20 cellular contexts compared by ENCODE assay signal in the genomic region with DNA sequence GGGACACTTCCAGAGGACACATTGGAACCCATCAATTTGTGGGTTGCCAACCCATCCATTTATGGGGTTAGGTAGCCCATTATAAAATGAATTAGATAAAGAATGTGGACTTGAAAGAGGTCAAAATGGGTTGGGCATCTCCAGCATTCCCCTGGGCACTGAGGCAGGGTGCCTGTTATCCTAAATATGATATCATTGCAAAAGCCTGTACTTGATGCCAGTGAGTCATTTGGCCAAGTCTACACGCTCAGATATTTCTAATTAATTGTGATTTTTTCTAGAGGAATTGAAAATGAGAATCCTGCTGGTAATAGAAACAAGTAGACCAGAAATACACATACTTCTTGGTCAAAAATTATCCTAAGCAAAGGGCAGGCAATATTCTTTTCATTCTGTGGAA. TPM values are rescaled to one million over a fixed set of nuclear protein-coding genes. Genes with fewer than 3 reads are reported as not detected.
DNase-seq lines count a peak whose midpoint lies in the region; ATAC-seq and TF ChIP-seq lines count a peak whose summit lies in the region.
"Had no signal": no experiment of that assay in that cellular context is flagged by ENCODE, and none has a peak within 500 bp of the region (broad histone marks: within the 10 kb centered on the region; RNA-seq: fewer than 3 reads in every experiment).

No MANE protein-coding gene starts in this region.

- H3K27ac ChIP-seq in esophagus squamous epithelium (peak overlapping the region in 3 of 4 donors; percentile 41 to 74 (median 53)), osteoblast (ENCODE audit: low read depth, low read length) (peak overlapping the region; percentile 80)
- H3K27ac ChIP-seq: colonic mucosa, VCaP had no signal

- DNase-seq in EH (ENCODE audit: low read depth) (peak; percentile 73), esophagus squamous epithelium (lab: John Stamatoyannopoulos, UW) (no peak), osteoblast (ENCODE audit: insufficient read length, low spot score, missing footprints) (peak; percentile 81), NCI-H2029 (lab: John Stamatoyannopoulos, UW) (no peak), T-cell (no peak), DMS79 (lab: John Stamatoyannopoulos, UW) (no peak)
- DNase-seq in activated CD4-positive, alpha-beta memory T cell treated with anti-CD3 and anti-CD28 coated beads, Interleukin-2, amount 10 ng/mL, durations not matched to agents 7 days and 5 days, result no peak
- DNase-seq: colonic mucosa; heart left ventricle; NCI-H1436; NK-92 treated with Interleukin-12 subunit alpha and Interleukin-12 subunit beta, amount 100 ng/mL, for 24 hours; retina had no signal

- no peaks in the 10 kb centered on the region for H3K9me3 Mint-ChIP-seq in activated CD4-positive, alpha-beta memory T cell treated with anti-CD3 and anti-CD28 coated beads, Interleukin-2, amount 10 ng/mL, durations not matched to agents 7 days and 5 days
- no peaks in the 10 kb centered on the region for H3K9me3 Mint-ChIP-seq in T-cell
- H3K9me3 Mint-ChIP-seq: activated T-helper 1 cell treated with anti-CD3 and anti-CD28 coated beads, Interleukin-12 subunit alpha, Interleukin-12 subunit beta, Interleukin-2, Interleukin-4 antibody, amounts not matched to agents 30 ng/mL and 10 ng/mL and 1 ng/mL, durations not matched to agents 14 hours and 24 hours and 36 hours; memory B cell; nephron; stimulated activated naive CD8-positive, alpha-beta T cell treated with anti-CD3 and anti-CD28 coated beads, Interleukin-15, Interleukin-2, amounts not matched to agents 100 ng/mL and 50 ng/mL, for 24 hours had no signal

- no peaks in the 10 kb centered on the region for H3K9me3 ChIP-seq in esophagus squamous epithelium
- H3K9me3 ChIP-seq in osteoblast (ENCODE audit: low read depth, low read length), result no peaks in the 10 kb centered on the region
- H3K9me3 ChIP-seq: colonic mucosa, heart left ventricle had no signal

- peak overlapping the region; percentile 40 for H3K4me2 ChIP-seq in osteoblast (ENCODE audit: insufficient read depth, low read length)

- intact Hi-C loops in esophagus squamous epithelium (cut with DNase I), result no loop called here

- TF ChIP-seq CTCF in esophagus squamous epithelium (IDR thresholded peaks at IDR 0.05), result no peak
- no peak for TF ChIP-seq CTCF in osteoblast (IDR thresholded peaks at IDR 0.05; ENCODE audit: extremely low read depth, low read depth, low read length)

- no peaks in the 10 kb centered on the region for H3K27me3 Mint-ChIP-seq in activated CD4-positive, alpha-beta memory T cell treated with anti-CD3 and anti-CD28 coated beads, Interleukin-2, amount 10 ng/mL, durations not matched to agents 7 days and 5 days
- H3K27me3 Mint-ChIP-seq in T-cell, result no peaks in the 10 kb centered on the region
- H3K27me3 Mint-ChIP-seq: memory B cell; stimulated activated naive CD8-positive, alpha-beta T cell treated with anti-CD3 and anti-CD28 coated beads, Interleukin-15, Interleukin-2, amounts not matched to agents 100 ng/mL and 50 ng/mL, for 24 hours had no signal

- CTCF ChIA-PET in activated CD4-positive, alpha-beta memory T cell treated with anti-CD3 and anti-CD28 coated beads, Interleukin-2, amount 10 ng/mL, durations not matched to agents 7 days and 5 days (lab: Charles Lee), result no interaction called here
- CTCF ChIA-PET in T-cell (lab: Charles Lee), result no interaction called here

- peaks cover 8 to 53% (median 11%) of the 10 kb centered on the region in 3 donors for H3K36me3 ChIP-seq in esophagus squamous epithelium
- H3K36me3 ChIP-seq in osteoblast (ENCODE audit: insufficient read depth, low read length), result peaks cover 34% of the 10 kb centered on the region

- 27 to 33% methylated on average over 1 of the region's 1 CpG for WGBS in esophagus squamous epithelium, 2 donors

- H3K4me1 ChIP-seq in esophagus squamous epithelium (peaks cover 0 to 58% (median 41%) of the 10 kb centered on the region in 3 donors), osteoblast (ENCODE audit: insufficient read depth, low read length) (peaks cover 49% of the 10 kb centered on the region)

- TF ChIP-seq POLR2A in esophagus squamous epithelium (IDR thresholded peaks at IDR 0.05), result no peak

- peaks cover 6% of the 10 kb centered on the region for H4K20me1 ChIP-seq in osteoblast (ENCODE audit: insufficient read depth, low read length)

- POLR2A ChIA-PET in activated CD4-positive, alpha-beta memory T cell treated with anti-CD3 and anti-CD28 coated beads, Interleukin-2, amount 10 ng/mL, durations not matched to agents 7 days and 5 days (lab: Charles Lee), result no interaction called here
- POLR2A ChIA-PET in T-cell (lab: Charles Lee), result no interaction called here

- no peaks in the 10 kb centered on the region for H3K4me1 Mint-ChIP-seq in activated CD4-positive, alpha-beta memory T cell treated with anti-CD3 and anti-CD28 coated beads, Interleukin-2, amount 10 ng/mL, durations not matched to agents 7 days and 5 days
- H3K4me1 Mint-ChIP-seq in T-cell, result peaks cover 24 to 33% (median 30%) of the 10 kb centered on the region in 3 donors

- H3K79me2 ChIP-seq in osteoblast (ENCODE audit: insufficient read depth, low read length), result peaks cover 35% of the 10 kb centered on the region

- no peak overlapping the region for H3K4me3 ChIP-seq in esophagus squamous epithelium
- H3K4me3 ChIP-seq in osteoblast (ENCODE audit: insufficient read depth, low read length), result no peak overlapping the region
- H3K4me3 ChIP-seq: colonic mucosa, heart left ventricle had no signal

- H3K27me3 ChIP-seq in esophagus squamous epithelium, result no peaks in the 10 kb centered on the region
- H3K27me3 ChIP-seq in osteoblast (ENCODE audit: insufficient read depth, low read length), result no peaks in the 10 kb centered on the region
- H3K27me3 ChIP-seq: colonic mucosa, heart left ventricle had no signal

- H3K27ac Mint-ChIP-seq in activated CD4-positive, alpha-beta memory T cell treated with anti-CD3 and anti-CD28 coated beads, Interleukin-2, amount 10 ng/mL, durations not matched to agents 7 days and 5 days, result no peak overlapping the region
- no peak overlapping the region for H3K27ac Mint-ChIP-seq in T-cell
- H3K27ac Mint-ChIP-seq: activated T-helper 1 cell treated with anti-CD3 and anti-CD28 coated beads, Interleukin-12 subunit alpha, Interleukin-12 subunit beta, Interleukin-2, Interleukin-4 antibody, amounts not matched to agents 30 ng/mL and 10 ng/mL and 1 ng/mL, durations not matched to agents 14 hours and 24 hours and 36 hours; memory B cell; stimulated activated naive CD8-positive, alpha-beta T cell treated with anti-CD3 and anti-CD28 coated beads, Interleukin-15, Interleukin-2, amounts not matched to agents 100 ng/mL and 50 ng/mL, for 24 hours had no signal

- ATAC-seq in SK-N-SH treated with all-trans-retinoic acid at 6 μM for 48 hours (peak; percentile 43; the same call in 1 of the 3 replicates), T-cell (replicated peaks in 1 of 4) (no peak)

- H3K4me3 Mint-ChIP-seq in activated CD4-positive, alpha-beta memory T cell treated with anti-CD3 and anti-CD28 coated beads, Interleukin-2, amount 10 ng/mL, durations not matched to agents 7 days and 5 days, result no peak overlapping the region
- no peak overlapping the region for H3K4me3 Mint-ChIP-seq in T-cell
- H3K4me3 Mint-ChIP-seq: activated T-helper 1 cell treated with anti-CD3 and anti-CD28 coated beads, Interleukin-12 subunit alpha, Interleukin-12 subunit beta, Interleukin-2, Interleukin-4 antibody, amounts not matched to agents 30 ng/mL and 10 ng/mL and 1 ng/mL, durations not matched to agents 14 hours and 24 hours and 36 hours; memory B cell; nephron; stimulated activated naive CD8-positive, alpha-beta T cell treated with anti-CD3 and anti-CD28 coated beads, Interleukin-15, Interleukin-2, amounts not matched to agents 100 ng/mL and 50 ng/mL, for 24 hours had no signal

- H3K36me3 Mint-ChIP-seq in activated CD4-positive, alpha-beta memory T cell treated with anti-CD3 and anti-CD28 coated beads, Interleukin-2, amount 10 ng/mL, durations not matched to agents 7 days and 5 days (ENCODE audit: low read depth), result peaks cover 34% of the 10 kb centered on the region
- H3K36me3 Mint-ChIP-seq in T-cell, result peaks cover 37% of the 10 kb centered on the region

- no peak overlapping the region for H2AFZ ChIP-seq in osteoblast (ENCODE audit: low read length)

TF ChIP-seq in SK-N-SH treated with all-trans-retinoic acid at 6 μM for 48 hours, 23 proteins besides CTCF, POLR2A, EP300 and RAD21 (continues in another document):
- TF ChIP-seq ISL1 (CRISPR knock-in tag; IDR thresholded peaks at IDR 0.05) (peak; percentile 46), ARNTL (CRISPR knock-in tag; IDR thresholded peaks at IDR 0.05; ENCODE audit: borderline replicate concordance, low read depth) (no peak), ZC3H10 (CRISPR knock-in tag; IDR thresholded peaks at IDR 0.05) (no peak), GLIS3 (CRISPR knock-in tag; IDR thresholded peaks at IDR 0.05) (no peak), RARB (CRISPR knock-in tag; IDR thresholded peaks at IDR 0.05) (no peak), CSDC2 (CRISPR knock-in tag; IDR thresholded peaks at IDR 0.05) (no peak), OSR1 (CRISPR knock-in tag; IDR thresholded peaks at IDR 0.05) (no peak)
- TF ChIP-seq, protein P1, sequence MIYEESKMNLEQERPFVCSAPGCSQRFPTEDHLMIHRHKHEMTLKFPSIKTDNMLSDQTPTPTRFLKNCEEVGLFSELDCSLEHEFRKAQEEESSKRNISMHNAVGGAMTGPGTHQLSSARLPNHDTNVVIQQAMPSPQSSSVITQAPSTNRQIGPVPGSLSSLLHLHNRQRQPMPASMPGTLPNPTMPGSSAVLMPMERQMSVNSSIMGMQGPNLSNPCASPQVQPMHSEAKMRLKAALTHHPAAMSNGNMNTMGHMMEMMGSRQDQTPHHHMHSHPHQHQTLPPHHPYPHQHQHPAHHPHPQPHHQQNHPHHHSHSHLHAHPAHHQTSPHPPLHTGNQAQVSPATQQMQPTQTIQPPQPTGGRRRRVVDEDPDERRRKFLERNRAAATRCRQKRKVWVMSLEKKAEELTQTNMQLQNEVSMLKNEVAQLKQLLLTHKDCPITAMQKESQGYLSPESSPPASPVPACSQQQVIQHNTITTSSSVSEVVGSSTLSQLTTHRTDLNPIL (CRISPR knock-in tag; IDR thresholded peaks at IDR 0.05; ENCODE audit: low read depth), result peak; percentile 31; the same call in 1 of the 2 replicates

RNA-seq across cellular contexts. Expression of a gene that starts 21.9 kb away (rescaled TPM):
- total RNA-seq in esophagus squamous epithelium (100 to 1,000 TPM in 2 of 4 donors, 10 to 100 TPM in 2; 67.8 to 170 (median 95.1) TPM), osteoblast (88.7 and 114 TPM in 2 replicates), T-cell (10 to 100 TPM; 11.4 to 38.1 (median 13.7) TPM)
- total RNA-seq in activated CD4-positive, alpha-beta memory T cell treated with anti-CD3 and anti-CD28 coated beads, Interleukin-2, amount 10 ng/mL, durations not matched to agents 7 days and 5 days, result 10 to 100 TPM; 25.4 to 29.8 TPM

RNA-seq across cellular contexts. Expression of a gene that starts 42.5 kb away (rescaled TPM):
- total RNA-seq in esophagus squamous epithelium (not detected), osteoblast (under 0.01 TPM in 1 of 2 replicates, not detected in the other), T-cell (under 1 TPM; 0.16 to 0.90 (median 0.19) TPM)
- total RNA-seq in activated CD4-positive, alpha-beta memory T cell treated with anti-CD3 and anti-CD28 coated beads, Interleukin-2, amount 10 ng/mL, durations not matched to agents 7 days and 5 days, result not detected
- total RNA-seq: activated T-helper 1 cell treated with anti-CD3 and anti-CD28 coated beads, Interleukin-12 subunit alpha, Interleukin-12 subunit beta, Interleukin-2, Interleukin-4 antibody, amounts not matched to agents 30 ng/mL and 10 ng/mL and 1 ng/mL, durations not matched to agents 14 hours and 24 hours and 36 hours; colonic mucosa; Daoy; heart left ventricle; T-helper 1 cell treated with Interleukin-12 subunit alpha and Interleukin-12 subunit beta and Interleukin-4 antibody, amounts not matched to agents 30 ng/mL and 1 ng/mL, for 36 hours had no signal

Comparison
In these comparisons a context has a peak if more than half of its experiments do, and no peak if none do; other contexts are left out.
1. DNase-seq: peak in EH (single experiment) and osteoblast (single experiment); none in esophagus squamous epithelium (single experiment), NCI-H2029 (single experiment), activated CD4-positive, alpha-beta memory T cell treated with anti-CD3 and anti-CD28 coated beads, Interleukin-2, amount 10 ng/mL, durations not matched to agents 7 days and 5 days (single experiment), T-cell (0 of 34) and DMS79 (single experiment).